In the genomic region with DNA sequence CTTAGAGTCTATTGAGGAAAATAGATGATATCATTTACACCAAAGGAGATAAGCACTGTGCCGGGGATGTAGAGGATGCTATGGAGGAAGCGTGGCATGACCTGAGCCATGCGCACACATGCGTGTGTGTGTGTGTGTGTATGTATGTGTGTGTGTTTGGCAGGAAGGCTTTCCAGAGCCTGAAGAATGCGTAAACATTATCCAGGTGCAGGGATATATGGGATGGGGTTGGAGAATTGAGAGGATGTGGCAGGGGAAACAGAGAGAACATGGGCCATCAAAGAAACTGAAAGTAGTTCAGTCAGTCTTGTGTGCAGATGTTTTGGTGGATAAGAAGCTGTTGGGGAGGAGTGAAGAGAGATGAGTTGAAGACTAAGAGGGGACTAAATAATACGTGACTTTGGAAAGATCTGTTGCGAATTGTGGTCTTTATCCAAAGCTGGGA, we compare ENCODE assay signal across 1 cellular context.
TF ChIP-seq lines count a peak whose summit lies in the region.

No MANE protein-coding gene starts in this region.

TF ChIP-seq in GM12878, 131 proteins besides CTCF, POLR2A, EP300 and RAD21:
- TF ChIP-seq, protein P1, sequence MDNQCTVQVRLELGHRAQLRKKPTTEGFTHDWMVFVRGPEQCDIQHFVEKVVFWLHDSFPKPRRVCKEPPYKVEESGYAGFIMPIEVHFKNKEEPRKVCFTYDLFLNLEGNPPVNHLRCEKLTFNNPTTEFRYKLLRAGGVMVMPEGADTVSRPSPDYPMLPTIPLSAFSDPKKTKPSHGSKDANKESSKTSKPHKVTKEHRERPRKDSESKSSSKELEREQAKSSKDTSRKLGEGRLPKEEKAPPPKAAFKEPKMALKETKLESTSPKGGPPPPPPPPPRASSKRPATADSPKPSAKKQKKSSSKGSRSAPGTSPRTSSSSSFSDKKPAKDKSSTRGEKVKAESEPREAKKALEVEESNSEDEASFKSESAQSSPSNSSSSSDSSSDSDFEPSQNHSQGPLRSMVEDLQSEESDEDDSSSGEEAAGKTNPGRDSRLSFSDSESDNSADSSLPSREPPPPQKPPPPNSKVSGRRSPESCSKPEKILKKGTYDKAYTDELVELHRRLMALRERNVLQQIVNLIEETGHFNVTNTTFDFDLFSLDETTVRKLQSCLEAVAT (IDR thresholded peaks at IDR 0.05), result no peak
- TF ChIP-seq EED (IDR thresholded peaks at IDR 0.05; ENCODE audit: low read depth) (peak; percentile 25; the same call in 1 of the 2 replicates), IKZF2 (IDR thresholded peaks at IDR 0.05) (peak in 1 of 2 experiments; percentile 44; a peak in 1 of 4 replicates)
